ENCODE assay signal across 27 cellular contexts in the genomic region with DNA sequence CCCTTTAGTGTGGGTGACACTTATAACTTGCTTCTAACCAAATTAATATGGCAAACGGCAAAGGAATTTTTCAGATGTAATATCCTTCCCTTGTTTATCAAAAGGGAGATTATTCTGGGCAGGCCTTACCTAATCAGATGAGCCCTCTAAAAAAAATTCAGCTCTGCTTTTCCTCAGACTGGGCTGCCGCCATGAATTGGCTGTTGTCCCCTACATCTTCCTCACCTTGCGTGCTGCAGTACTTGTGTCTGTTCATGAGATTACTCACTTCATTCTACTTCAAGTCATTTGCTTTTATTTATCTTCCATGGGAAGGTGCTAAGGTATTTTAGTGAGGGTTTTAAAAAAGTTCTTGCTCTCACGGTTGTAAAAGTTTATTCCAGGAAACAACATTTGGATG.
"Had no signal": no experiment of that assay in that cellular context is flagged by ENCODE, and none has a peak within 500 bp of the region (broad histone marks: within the 10 kb centered on the region; RNA-seq: fewer than 3 reads in every experiment).

No MANE protein-coding gene starts in this region.

- ATAC-seq: naive thymus-derived CD4-positive, alpha-beta T cell; natural killer cell; psoas muscle; right cardiac atrium; right lobe of liver; stimulated activated effector memory CD8-positive, alpha-beta T cell treated with anti-CD3 and anti-CD28 coated beads, Interleukin-12 subunit alpha, Interleukin-12 subunit beta, amount 100 ng/mL, for 72 hours; stimulated activated naive B cell treated with anti-CD40 and anti-IgM and Interleukin-4, amounts not matched to agents 10 μg/mL and 1 μg/mL and 100 μg/mL, for 72 hours; upper lobe of right lung had no signal

- H3K4me3 ChIP-seq: ovary, psoas muscle, right lobe of liver, sigmoid colon, stomach, tibial artery, transverse colon, upper lobe of right lung, uterus had no signal

- H3K4me1 ChIP-seq: parathyroid adenoma, psoas muscle, right lobe of liver, sigmoid colon, stomach, tibial artery, transverse colon, upper lobe of right lung, uterus had no signal

- H3K79me2 ChIP-seq: parathyroid adenoma had no signal

- H3K27me3 ChIP-seq: ovary, right lobe of liver, sigmoid colon, stomach, tibial artery, transverse colon, upper lobe of right lung, uterus had no signal

- H3K27me3 Mint-ChIP-seq: naive thymus-derived CD4-positive, alpha-beta T cell; progenitor cell of endocrine pancreas; stimulated activated naive B cell treated with anti-CD40 and anti-IgM and Interleukin-4, amounts not matched to agents 10 μg/mL and 1 μg/mL and 100 μg/mL, for 72 hours; stimulated activated naive CD8-positive, alpha-beta T cell treated with anti-CD3 and anti-CD28 coated beads, Interleukin-15, Interleukin-2, amounts not matched to agents 100 ng/mL and 50 ng/mL, for 24 hours; type B pancreatic cell had no signal

- H3K4me1 Mint-ChIP-seq: naive thymus-derived CD4-positive, alpha-beta T cell; natural killer cell; nephron; stimulated activated effector memory CD8-positive, alpha-beta T cell treated with anti-CD3 and anti-CD28 coated beads, Interleukin-12 subunit alpha, Interleukin-12 subunit beta, amount 100 ng/mL, for 72 hours; stimulated activated naive B cell treated with anti-CD40 and anti-IgM and Interleukin-4, amounts not matched to agents 10 μg/mL and 1 μg/mL and 100 μg/mL, for 72 hours had no signal

- H3K36me3 ChIP-seq: ovary, right lobe of liver, sigmoid colon, stomach, tibial artery, transverse colon, upper lobe of right lung, uterus had no signal

- H3K27ac ChIP-seq: ovary, parathyroid adenoma, psoas muscle, right lobe of liver, sigmoid colon, stomach, tibial artery, transverse colon, upper lobe of right lung, uterus had no signal

- H3K4me3 Mint-ChIP-seq: naive thymus-derived CD4-positive, alpha-beta T cell; natural killer cell; nephron; stimulated activated effector memory CD8-positive, alpha-beta T cell treated with anti-CD3 and anti-CD28 coated beads, Interleukin-12 subunit alpha, Interleukin-12 subunit beta, amount 100 ng/mL, for 72 hours; stimulated activated naive B cell treated with anti-CD40 and anti-IgM and Interleukin-4, amounts not matched to agents 10 μg/mL and 1 μg/mL and 100 μg/mL, for 72 hours; stimulated activated naive CD8-positive, alpha-beta T cell treated with anti-CD3 and anti-CD28 coated beads, Interleukin-15, Interleukin-2, amounts not matched to agents 100 ng/mL and 50 ng/mL, for 24 hours; type B pancreatic cell had no signal

- H3K9me3 Mint-ChIP-seq: nephron; stimulated activated effector memory CD8-positive, alpha-beta T cell treated with anti-CD3 and anti-CD28 coated beads, Interleukin-12 subunit alpha, Interleukin-12 subunit beta, amount 100 ng/mL, for 72 hours; stimulated activated naive CD8-positive, alpha-beta T cell treated with anti-CD3 and anti-CD28 coated beads, Interleukin-15, Interleukin-2, amounts not matched to agents 100 ng/mL and 50 ng/mL, for 24 hours; type B pancreatic cell had no signal

- H3K36me3 Mint-ChIP-seq: naive thymus-derived CD4-positive, alpha-beta T cell; natural killer cell; stimulated activated effector memory CD8-positive, alpha-beta T cell treated with anti-CD3 and anti-CD28 coated beads, Interleukin-12 subunit alpha, Interleukin-12 subunit beta, amount 100 ng/mL, for 72 hours; stimulated activated naive B cell treated with anti-CD40 and anti-IgM and Interleukin-4, amounts not matched to agents 10 μg/mL and 1 μg/mL and 100 μg/mL, for 72 hours; type B pancreatic cell had no signal

- H3K27ac Mint-ChIP-seq: naive thymus-derived CD4-positive, alpha-beta T cell; natural killer cell; nephron; progenitor cell of endocrine pancreas; stimulated activated effector memory CD8-positive, alpha-beta T cell treated with anti-CD3 and anti-CD28 coated beads, Interleukin-12 subunit alpha, Interleukin-12 subunit beta, amount 100 ng/mL, for 72 hours; stimulated activated naive B cell treated with anti-CD40 and anti-IgM and Interleukin-4, amounts not matched to agents 10 μg/mL and 1 μg/mL and 100 μg/mL, for 72 hours; stimulated activated naive CD8-positive, alpha-beta T cell treated with anti-CD3 and anti-CD28 coated beads, Interleukin-15, Interleukin-2, amounts not matched to agents 100 ng/mL and 50 ng/mL, for 24 hours; type B pancreatic cell had no signal

- H2AFZ ChIP-seq: parathyroid adenoma had no signal

- H3K9ac ChIP-seq: parathyroid adenoma had no signal

- DNase-seq: naive thymus-derived CD4-positive, alpha-beta T cell; natural killer cell; occipital lobe; ovary; posterior cingulate gyrus; psoas muscle; right cardiac atrium; right lobe of liver; sigmoid colon; small intestine; stimulated activated CD4-positive, alpha-beta T cell treated with anti-CD3 and anti-CD28 coated beads, Interleukin-15, amount 100 ng/mL, for 24 hours; stimulated activated CD4-positive, alpha-beta T cell treated with anti-CD3 and anti-CD28 coated beads, Interleukin-2, amount 100 ng/mL, for 24 hours; stimulated activated CD4-positive, alpha-beta T cell treated with anti-CD3 and anti-CD28 coated beads, Interleukin-2, amount 100 ng/mL, for 48 hours; stimulated activated CD4-positive, alpha-beta T cell treated with anti-CD3 and anti-CD28 coated beads, Interleukin-4, amount 100 ng/mL, for 24 hours; stimulated activated naive B cell treated with anti-CD40 and anti-IgM and Interleukin-4, amounts not matched to agents 10 μg/mL and 1 μg/mL and 100 μg/mL, for 72 hours; stimulated activated naive CD4-positive, alpha-beta T cell treated with Interleukin-2 at 50 U/mL for 16 hours; stomach; tibial artery; transverse colon; upper lobe of right lung; uterus had no signal

- H3K9me3 ChIP-seq: ovary, psoas muscle, right lobe of liver, sigmoid colon, stomach, tibial artery, transverse colon, upper lobe of right lung, uterus had no signal

- FAIRE-seq: small intestine had no signal
